Comparison of ENCODE assay signal across 8 cellular contexts in genomic region chr21:25862596-25862995, GRCh38.
DNase-seq lines count a peak whose midpoint lies in the region; ATAC-seq and TF ChIP-seq lines count a peak whose summit lies in the region.

No MANE protein-coding gene starts in this region.

- H3K27ac Mint-ChIP-seq in natural killer cell: no peak overlapping the region
- H3K27ac Mint-ChIP-seq in natural killer cell treated with Interleukin-12 subunit alpha and Interleukin-12 subunit beta and Interleukin-15 and Interleukin-18, amount 100 ng/mL, for 72 hours: no peak overlapping the region

- no peaks in the 10 kb centered on the region for H3K36me3 ChIP-seq in thyroid gland

- no peaks in the 10 kb centered on the region for H3K4me1 ChIP-seq in thyroid gland

- no peak overlapping the region for H3K4me3 Mint-ChIP-seq in natural killer cell
- H3K4me3 Mint-ChIP-seq in natural killer cell treated with Interleukin-12 subunit alpha and Interleukin-12 subunit beta and Interleukin-15 and Interleukin-18, amount 100 ng/mL, for 72 hours: no peak overlapping the region

- ATAC-seq in natural killer cell: peak in 1 of 3 donors; percentile 43
- ATAC-seq in natural killer cell treated with Interleukin-12 subunit alpha and Interleukin-12 subunit beta and Interleukin-15 and Interleukin-18, amount 100 ng/mL, for 72 hours: no peak
- peak; percentile 61 for ATAC-seq in HG02759 (IDR thresholded peaks at IDR 0.05; ENCODE audit: unreplicated experiment)

- 52 to 54% methylated on average over 1 of the region's 1 CpG for WGBS in thyroid gland, 2 donors

- DNase-seq in natural killer cell (no peak), SK-MEL-5 (ENCODE audit: low read depth, low spot score) (peak; percentile 68), fibroblast of the aortic adventitia (ENCODE audit: low read depth) (peak; percentile 64), thyroid gland (no peak), head of caudate nucleus (no peak), GM19240 (ENCODE audit: insufficient read length, low spot score) (no peak)
- no peak for DNase-seq in natural killer cell treated with Interleukin-12 subunit alpha and Interleukin-12 subunit beta and Interleukin-15 and Interleukin-18, amount 100 ng/mL, for 72 hours (ENCODE audit: low spot score)

- no peaks in the 10 kb centered on the region for H3K36me3 Mint-ChIP-seq in natural killer cell
- H3K36me3 Mint-ChIP-seq in natural killer cell treated with Interleukin-12 subunit alpha and Interleukin-12 subunit beta and Interleukin-15 and Interleukin-18, amount 100 ng/mL, for 72 hours: no peaks in the 10 kb centered on the region

- peaks cover 6 to 14% of the 10 kb centered on the region in 2 donors for H3K27me3 Mint-ChIP-seq in natural killer cell (ENCODE audit: low read depth in 2 of 2)
- peaks cover 5 to 7% of the 10 kb centered on the region in 2 donors for H3K27me3 Mint-ChIP-seq in natural killer cell treated with Interleukin-12 subunit alpha and Interleukin-12 subunit beta and Interleukin-15 and Interleukin-18, amount 100 ng/mL, for 72 hours

- H3K9me3 Mint-ChIP-seq in natural killer cell: no peaks in the 10 kb centered on the region
- H3K9me3 Mint-ChIP-seq in natural killer cell treated with Interleukin-12 subunit alpha and Interleukin-12 subunit beta and Interleukin-15 and Interleukin-18, amount 100 ng/mL, for 72 hours: no peaks in the 10 kb centered on the region

- no peaks in the 10 kb centered on the region for H3K9me3 ChIP-seq in thyroid gland

- no peaks in the 10 kb centered on the region for H3K4me1 Mint-ChIP-seq in natural killer cell
- H3K4me1 Mint-ChIP-seq in natural killer cell treated with Interleukin-12 subunit alpha and Interleukin-12 subunit beta and Interleukin-15 and Interleukin-18, amount 100 ng/mL, for 72 hours (ENCODE audit: low read depth in 2 of 2): no peaks in the 10 kb centered on the region

- in situ Hi-C loops in SK-MEL-5 (cut with HindIII; ENCODE audit: low pct_unique_long_range_greater_than_20kb, low sequenced_read_pairs): no loop called here

- no peak overlapping the region for H3K27ac ChIP-seq in thyroid gland

- TF ChIP-seq POLR2A in thyroid gland (IDR thresholded peaks at IDR 0.05): no peak

- intact Hi-C loops in natural killer cell (cut with micrococcal nuclease): loop anchor here (5.0 kb wide), 1 partner anchor 255 kb away; the partner anchor contains the start of gene MRPL39
- intact Hi-C loops in thyroid gland (cut with DNase I): no loop called here
- intact Hi-C loops in head of caudate nucleus (cut with DNase I): no loop called here

- TF ChIP-seq CTCF in natural killer cell (IDR thresholded peaks at IDR 0.05) (peak; percentile 63), fibroblast of the aortic adventitia (IDR thresholded peaks at IDR 0.05; ENCODE audit: insufficient read depth, low read length) (peak; percentile 81), thyroid gland (IDR thresholded peaks at IDR 0.05) (peak; percentile 37 to 64 (median 50))

- no peaks in the 10 kb centered on the region for H3K27me3 ChIP-seq in thyroid gland

- H3K4me3 ChIP-seq in fibroblast of the aortic adventitia (ENCODE audit: low read depth, low read length) (no peak overlapping the region), thyroid gland (replicated peaks in 1 of 3) (no peak overlapping the region)

Comparison
In these comparisons a context has a peak if more than half of its experiments do, and no peak if none do; other contexts are left out.
1. DNase-seq: peak in SK-MEL-5 (single experiment) and fibroblast of the aortic adventitia (single experiment); none in natural killer cell (single experiment), natural killer cell treated with Interleukin-12 subunit alpha and Interleukin-12 subunit beta and Interleukin-15 and Interleukin-18, amount 100 ng/mL, for 72 hours (single experiment), thyroid gland (0 of 2), head of caudate nucleus (0 of 42) and GM19240 (single experiment).
2. Peak in every context shown above with its lines, with median percentiles within 50 percentile points of each other: CTCF ChIP-seq.